In genomic region chr6:54646069-54646468, GRCh38 we compare ENCODE assay signal across 16 cellular contexts.
"Had no signal": no experiment of that assay in that cellular context is flagged by ENCODE, and none has a peak within 500 bp of the region (broad histone marks: within the 10 kb centered on the region; RNA-seq: fewer than 3 reads in every experiment).

No MANE protein-coding gene starts in this region.

- H3K4me1 ChIP-seq: heart right ventricle, suprapubic skin had no signal

- H3K27ac ChIP-seq: epithelial cell of prostate, gastrocnemius medialis, heart right ventricle, skin epidermis, suprapubic skin had no signal

- H3K4me3 ChIP-seq: gastrocnemius medialis, heart right ventricle, skin epidermis, suprapubic skin had no signal

- H3K9me3 ChIP-seq: gastrocnemius medialis, heart right ventricle, suprapubic skin had no signal

- H3K36me3 Mint-ChIP-seq: activated naive CD4-positive, alpha-beta T cell treated with anti-CD3 and anti-CD28 coated beads, Interleukin-2, amount 10 ng/mL, durations not matched to agents 7 days and 5 days; naive thymus-derived CD8-positive, alpha-beta T cell; WTC11 had no signal

- H3K9me3 Mint-ChIP-seq: activated CD4-positive, alpha-beta memory T cell treated with anti-CD3 and anti-CD28 coated beads, Interleukin-2, amount 10 ng/mL, durations not matched to agents 7 days and 5 days; activated naive CD4-positive, alpha-beta T cell treated with anti-CD3 and anti-CD28 coated beads, Interleukin-2, amount 10 ng/mL, durations not matched to agents 7 days and 5 days; activated T-cell treated with anti-CD3 and anti-CD28 coated beads, Interleukin-2, amount 50 U/mL, for 24 hours; dendritic cell treated with granulocyte-macrophage colony-stimulating factor and Interleukin-4, amounts not matched to agents 40 ng/mL and 50 ng/mL, for 4 days; WTC11 had no signal

- DNase-seq: activated CD4-positive, alpha-beta memory T cell treated with anti-CD3 and anti-CD28 coated beads, Interleukin-2, amount 10 ng/mL, durations not matched to agents 7 days and 5 days; activated CD4-positive, alpha-beta T cell treated with anti-CD3 and anti-CD28 coated beads for 4 hours; activated naive CD4-positive, alpha-beta T cell treated with anti-CD3 and anti-CD28 coated beads, Interleukin-2, amount 10 ng/mL, durations not matched to agents 7 days and 5 days; activated T-cell treated with anti-CD3 and anti-CD28 coated beads, Interleukin-2, amount 50 U/mL, for 24 hours; gastrocnemius medialis; heart right ventricle; left colon; naive thymus-derived CD8-positive, alpha-beta T cell; stimulated activated CD4-positive, alpha-beta T cell treated with anti-CD3 and anti-CD28 coated beads, Interleukin-15, amount 100 ng/mL, for 24 hours; stimulated activated CD4-positive, alpha-beta T cell treated with anti-CD3 and anti-CD28 coated beads, Interleukin-4, amount 100 ng/mL, for 1 hour; stimulated activated naive CD4-positive, alpha-beta T cell had no signal

- H3K27me3 Mint-ChIP-seq: activated CD4-positive, alpha-beta memory T cell treated with anti-CD3 and anti-CD28 coated beads, Interleukin-2, amount 10 ng/mL, durations not matched to agents 7 days and 5 days; activated naive CD4-positive, alpha-beta T cell treated with anti-CD3 and anti-CD28 coated beads, Interleukin-2, amount 10 ng/mL, durations not matched to agents 7 days and 5 days; activated T-cell treated with anti-CD3 and anti-CD28 coated beads, Interleukin-2, amount 50 U/mL, for 24 hours; dendritic cell treated with granulocyte-macrophage colony-stimulating factor and Interleukin-4, amounts not matched to agents 40 ng/mL and 50 ng/mL, for 4 days; naive thymus-derived CD8-positive, alpha-beta T cell had no signal

- H3K4me3 Mint-ChIP-seq: activated CD4-positive, alpha-beta memory T cell treated with anti-CD3 and anti-CD28 coated beads, Interleukin-2, amount 10 ng/mL, durations not matched to agents 7 days and 5 days; activated naive CD4-positive, alpha-beta T cell treated with anti-CD3 and anti-CD28 coated beads, Interleukin-2, amount 10 ng/mL, durations not matched to agents 7 days and 5 days; activated T-cell treated with anti-CD3 and anti-CD28 coated beads, Interleukin-2, amount 50 U/mL, for 24 hours; dendritic cell treated with granulocyte-macrophage colony-stimulating factor and Interleukin-4, amounts not matched to agents 40 ng/mL and 50 ng/mL, for 4 days; naive thymus-derived CD8-positive, alpha-beta T cell; WTC11 had no signal

- ATAC-seq: gastrocnemius medialis; heart right ventricle; left colon; naive thymus-derived CD8-positive, alpha-beta T cell; WTC11 had no signal

- H3K36me3 ChIP-seq: gastrocnemius medialis, heart right ventricle, suprapubic skin had no signal

- H3K4me1 Mint-ChIP-seq: activated CD4-positive, alpha-beta memory T cell treated with anti-CD3 and anti-CD28 coated beads, Interleukin-2, amount 10 ng/mL, durations not matched to agents 7 days and 5 days; activated naive CD4-positive, alpha-beta T cell treated with anti-CD3 and anti-CD28 coated beads, Interleukin-2, amount 10 ng/mL, durations not matched to agents 7 days and 5 days; naive thymus-derived CD8-positive, alpha-beta T cell; WTC11 had no signal

- H3K27me3 ChIP-seq: gastrocnemius medialis, heart right ventricle, suprapubic skin had no signal

- H3K27ac Mint-ChIP-seq: activated CD4-positive, alpha-beta memory T cell treated with anti-CD3 and anti-CD28 coated beads, Interleukin-2, amount 10 ng/mL, durations not matched to agents 7 days and 5 days; activated naive CD4-positive, alpha-beta T cell treated with anti-CD3 and anti-CD28 coated beads, Interleukin-2, amount 10 ng/mL, durations not matched to agents 7 days and 5 days; activated T-cell treated with anti-CD3 and anti-CD28 coated beads, Interleukin-2, amount 50 U/mL, for 24 hours; dendritic cell treated with granulocyte-macrophage colony-stimulating factor and Interleukin-4, amounts not matched to agents 40 ng/mL and 50 ng/mL, for 4 days; naive thymus-derived CD8-positive, alpha-beta T cell; WTC11 had no signal
